29 cellular contexts compared by ENCODE assay signal in the genomic region with DNA sequence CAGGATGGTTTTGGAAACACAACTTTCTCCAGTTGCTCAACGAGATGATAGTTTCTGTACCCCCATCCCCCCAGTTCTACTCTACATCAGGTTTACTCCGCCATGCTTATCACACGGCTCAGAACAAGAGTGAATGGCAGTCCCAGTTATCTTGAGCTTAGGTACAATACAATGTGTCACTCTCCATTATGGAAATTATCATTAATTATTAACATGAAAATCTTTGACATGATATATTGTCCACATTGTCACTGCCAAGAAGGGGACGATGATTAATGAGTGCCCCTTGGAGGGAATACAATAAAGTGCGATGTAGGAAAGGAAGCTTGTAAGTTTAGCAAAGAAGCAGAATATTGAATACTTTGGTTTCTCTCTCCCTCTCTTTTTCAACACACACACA.
"Had no signal": no experiment of that assay in that cellular context is flagged by ENCODE, and none has a peak within 500 bp of the region (broad histone marks: within the 10 kb centered on the region; RNA-seq: fewer than 3 reads in every experiment).

No MANE protein-coding gene starts in this region.

- H3K27ac ChIP-seq: stomach, suprapubic skin, testis, thoracic aorta, thyroid gland, tibial artery, tibial nerve, transverse colon, upper lobe of left lung, upper lobe of right lung, uterus, vagina had no signal

- H3K36me3 Mint-ChIP-seq: stimulated activated effector memory CD8-positive, alpha-beta T cell treated with anti-CD3 and anti-CD28 coated beads, Interleukin-12 subunit alpha, Interleukin-12 subunit beta, amount 100 ng/mL, for 72 hours; stimulated activated memory B cell treated with anti-CD40 and anti-IgM and Interleukin-4, amounts not matched to agents 10 μg/mL and 1 μg/mL and 100 μg/mL, for 72 hours; stimulated activated naive B cell treated with anti-CD40 and anti-IgM and Interleukin-4, amounts not matched to agents 10 μg/mL and 1 μg/mL and 100 μg/mL, for 72 hours; type B pancreatic cell had no signal

- DNase-seq: stimulated activated CD4-positive, alpha-beta T cell treated with anti-CD3 and anti-CD28 coated beads, Interleukin-2, amount 100 ng/mL, for 48 hours; stimulated activated CD4-positive, alpha-beta T cell treated with anti-CD3 and anti-CD28 coated beads, Interleukin-4, amount 100 ng/mL, for 1 hour; stimulated activated CD4-positive, alpha-beta T cell treated with anti-CD3 and anti-CD28 coated beads, Interleukin-4, amount 100 ng/mL, for 24 hours; stimulated activated CD4-positive, alpha-beta T cell treated with anti-CD3 and anti-CD28 coated beads, Interleukin-4, amount 100 ng/mL, for 4 hours; stimulated activated CD8-positive, alpha-beta memory T cell treated with anti-CD3 and anti-CD28 coated beads, Interleukin-4, amount 100 ng/mL, for 48 hours; stimulated activated naive B cell treated with anti-CD40 and anti-IgM and Interleukin-4, amounts not matched to agents 10 μg/mL and 1 μg/mL and 100 μg/mL, for 72 hours; stimulated activated naive CD4-positive, alpha-beta T cell; stimulated activated naive CD4-positive, alpha-beta T cell treated with Interleukin-2 at 50 U/mL for 16 hours; stimulated activated naive CD8-positive, alpha-beta T cell treated with anti-CD3 and anti-CD28 coated beads, Interleukin-15, amount 100 ng/mL, for 72 hours; stimulated activated naive CD8-positive, alpha-beta T cell treated with anti-CD3 and anti-CD28 coated beads, Interleukin-15, Interleukin-2, amounts not matched to agents 100 U/mL and 50 U/mL, for 24 hours; stomach; substantia nigra; testis; thyroid gland; tibial artery; transverse colon; trophoblast cell; upper lobe of left lung; upper lobe of right lung; uterus had no signal

- H3K4me3 Mint-ChIP-seq: stimulated activated effector memory CD8-positive, alpha-beta T cell treated with anti-CD3 and anti-CD28 coated beads, Interleukin-12 subunit alpha, Interleukin-12 subunit beta, amount 100 ng/mL, for 72 hours; stimulated activated memory B cell treated with anti-CD40 and anti-IgM and Interleukin-4, amounts not matched to agents 10 μg/mL and 1 μg/mL and 100 μg/mL, for 72 hours; stimulated activated naive B cell treated with anti-CD40 and anti-IgM and Interleukin-4, amounts not matched to agents 10 μg/mL and 1 μg/mL and 100 μg/mL, for 72 hours; stimulated activated naive CD8-positive, alpha-beta T cell treated with anti-CD3 and anti-CD28 coated beads, Interleukin-15, amount 100 ng/mL, for 72 hours; stimulated activated naive CD8-positive, alpha-beta T cell treated with anti-CD3 and anti-CD28 coated beads, Interleukin-15, Interleukin-2, amounts not matched to agents 100 ng/mL and 50 ng/mL, for 24 hours; type B pancreatic cell had no signal

- FAIRE-seq: urothelium cell line had no signal

- H3K4me1 Mint-ChIP-seq: stimulated activated naive CD8-positive, alpha-beta T cell treated with anti-CD3 and anti-CD28 coated beads, Interleukin-15, amount 100 ng/mL, for 72 hours had no signal

- H3K9me3 ChIP-seq: stomach, suprapubic skin, testis, thoracic aorta, thyroid gland, tibial artery, tibial nerve, transverse colon, upper lobe of left lung, upper lobe of right lung, uterus, vagina had no signal

- ATAC-seq: stimulated activated effector memory CD8-positive, alpha-beta T cell treated with anti-CD3 and anti-CD28 coated beads, Interleukin-12 subunit alpha, Interleukin-12 subunit beta, amount 100 ng/mL, for 72 hours; stimulated activated memory B cell treated with anti-CD40 and anti-IgM and Interleukin-4, amounts not matched to agents 10 μg/mL and 1 μg/mL and 100 μg/mL, for 72 hours; stimulated activated naive B cell treated with anti-CD40 and anti-IgM and Interleukin-4, amounts not matched to agents 10 μg/mL and 1 μg/mL and 100 μg/mL, for 72 hours; stimulated activated naive CD8-positive, alpha-beta T cell treated with anti-CD3 and anti-CD28 coated beads, Interleukin-15, amount 100 ng/mL, for 72 hours; stimulated activated naive CD8-positive, alpha-beta T cell treated with anti-CD3 and anti-CD28 coated beads, Interleukin-15, Interleukin-2, amounts not matched to agents 100 U/mL and 50 U/mL, for 24 hours; upper lobe of right lung had no signal

- H3K27me3 Mint-ChIP-seq: stimulated activated memory B cell treated with anti-CD40 and anti-IgM and Interleukin-4, amounts not matched to agents 10 μg/mL and 1 μg/mL and 100 μg/mL, for 72 hours; stimulated activated naive B cell treated with anti-CD40 and anti-IgM and Interleukin-4, amounts not matched to agents 10 μg/mL and 1 μg/mL and 100 μg/mL, for 72 hours; stimulated activated naive CD8-positive, alpha-beta T cell treated with anti-CD3 and anti-CD28 coated beads, Interleukin-15, amount 100 ng/mL, for 72 hours; stimulated activated naive CD8-positive, alpha-beta T cell treated with anti-CD3 and anti-CD28 coated beads, Interleukin-15, Interleukin-2, amounts not matched to agents 100 ng/mL and 50 ng/mL, for 24 hours had no signal

- H3K27ac Mint-ChIP-seq: stimulated activated effector memory CD8-positive, alpha-beta T cell treated with anti-CD3 and anti-CD28 coated beads, Interleukin-12 subunit alpha, Interleukin-12 subunit beta, amount 100 ng/mL, for 72 hours; stimulated activated memory B cell treated with anti-CD40 and anti-IgM and Interleukin-4, amounts not matched to agents 10 μg/mL and 1 μg/mL and 100 μg/mL, for 72 hours; stimulated activated naive B cell treated with anti-CD40 and anti-IgM and Interleukin-4, amounts not matched to agents 10 μg/mL and 1 μg/mL and 100 μg/mL, for 72 hours; stimulated activated naive CD8-positive, alpha-beta T cell treated with anti-CD3 and anti-CD28 coated beads, Interleukin-15, Interleukin-2, amounts not matched to agents 100 ng/mL and 50 ng/mL, for 24 hours; type B pancreatic cell had no signal

- H3K4me1 ChIP-seq: stomach, suprapubic skin, testis, thyroid gland, tibial artery, tibial nerve, transverse colon, upper lobe of right lung, uterus, vagina had no signal

- H3K4me3 ChIP-seq: stomach, suprapubic skin, testis, thoracic aorta, thyroid gland, tibial artery, tibial nerve, transverse colon, upper lobe of left lung, upper lobe of right lung, uterus, vagina had no signal

- H3K27me3 ChIP-seq: stomach, suprapubic skin, testis, thyroid gland, tibial artery, tibial nerve, transverse colon, upper lobe of left lung, upper lobe of right lung, uterus, vagina had no signal

- H3K9me3 Mint-ChIP-seq: stimulated activated effector memory CD8-positive, alpha-beta T cell treated with anti-CD3 and anti-CD28 coated beads, Interleukin-12 subunit alpha, Interleukin-12 subunit beta, amount 100 ng/mL, for 72 hours; stimulated activated memory B cell treated with anti-CD40 and anti-IgM and Interleukin-4, amounts not matched to agents 10 μg/mL and 1 μg/mL and 100 μg/mL, for 72 hours; stimulated activated naive CD8-positive, alpha-beta T cell treated with anti-CD3 and anti-CD28 coated beads, Interleukin-15, Interleukin-2, amounts not matched to agents 100 ng/mL and 50 ng/mL, for 24 hours had no signal

- H3K36me3 ChIP-seq: stomach, suprapubic skin, thoracic aorta, thyroid gland, tibial artery, tibial nerve, transverse colon, upper lobe of left lung, upper lobe of right lung, uterus, vagina had no signal
